ENCODE assay signal across 1 cellular context in genomic region chr15:52427804-52428203, GRCh38.
TF ChIP-seq lines count a peak whose summit lies in the region.

No MANE protein-coding gene starts in this region.

TF ChIP-seq in HCT116, 20 proteins besides CTCF, POLR2A, EP300 and RAD21 (continued from another document):
- TF ChIP-seq REST (IDR thresholded peaks at IDR 0.05; ENCODE audit: low read depth) (no peak), ATF3 (IDR thresholded peaks at IDR 0.05) (no peak), ZFX (IDR thresholded peaks at IDR 0.05) (no peak)
